ENCODE assay signal across 8 cellular contexts in genomic region chr18:48997985-48998831, GRCh38.
A peak's percentile ranks its signal among the peaks of the same experiment; 100 is the strongest.
DNase-seq lines count a peak whose midpoint lies in the region; ATAC-seq and TF ChIP-seq lines count a peak whose summit lies in the region.

No MANE protein-coding gene starts in this region.

- peak overlapping the region; percentile 93 for H3K27ac ChIP-seq in VCaP

- no peak for TF ChIP-seq CTCF in VCaP (conservative IDR thresholded peaks at IDR 0.05)

- no peaks in the 10 kb centered on the region for H3K9me3 Mint-ChIP-seq in stimulated activated effector memory CD8-positive, alpha-beta T cell treated with anti-CD3 and anti-CD28 coated beads, Interleukin-12 subunit alpha, Interleukin-12 subunit beta, amount 100 ng/mL, for 72 hours

- DNase-seq in NCI-H748 (lab: John Stamatoyannopoulos, UW; ENCODE audit: unreplicated experiment) (peak; percentile 42), NCI-H748 treated with DMSO at 0.1 percent for 48 hours (lab: John Stamatoyannopoulos, UW) (no peak), hepatic stellate cell (ENCODE audit: low spot score) (peak; percentile 97), GM19238 (ENCODE audit: insufficient read length, low spot score) (no peak)
- DNase-seq in stimulated activated effector memory CD8-positive, alpha-beta T cell treated with anti-CD3 and anti-CD28 coated beads, Interleukin-12 subunit alpha, Interleukin-12 subunit beta, amount 100 ng/mL, for 72 hours (ENCODE audit: low spot score in 2 of 2) = no peak

- H3K27ac Mint-ChIP-seq in stimulated activated effector memory CD8-positive, alpha-beta T cell treated with anti-CD3 and anti-CD28 coated beads, Interleukin-12 subunit alpha, Interleukin-12 subunit beta, amount 100 ng/mL, for 72 hours = peak overlapping the region; percentile 81

- H3K4me3 Mint-ChIP-seq in stimulated activated effector memory CD8-positive, alpha-beta T cell treated with anti-CD3 and anti-CD28 coated beads, Interleukin-12 subunit alpha, Interleukin-12 subunit beta, amount 100 ng/mL, for 72 hours = no peak overlapping the region

- ATAC-seq in stimulated activated effector memory CD8-positive, alpha-beta T cell treated with anti-CD3 and anti-CD28 coated beads, Interleukin-12 subunit alpha, Interleukin-12 subunit beta, amount 100 ng/mL, for 72 hours = peak; percentile 25
- ATAC-seq in GM21737 (IDR thresholded peaks at IDR 0.05; ENCODE audit: unreplicated experiment) (no peak), GM18519 (IDR thresholded peaks at IDR 0.05; ENCODE audit: low FRiP score, unreplicated experiment) (no peak)

- no peaks in the 10 kb centered on the region for H3K36me3 Mint-ChIP-seq in stimulated activated effector memory CD8-positive, alpha-beta T cell treated with anti-CD3 and anti-CD28 coated beads, Interleukin-12 subunit alpha, Interleukin-12 subunit beta, amount 100 ng/mL, for 72 hours

- peaks cover 17% of the 10 kb centered on the region for H3K4me1 Mint-ChIP-seq in stimulated activated effector memory CD8-positive, alpha-beta T cell treated with anti-CD3 and anti-CD28 coated beads, Interleukin-12 subunit alpha, Interleukin-12 subunit beta, amount 100 ng/mL, for 72 hours

Comparison
In these comparisons a context has a peak if more than half of its experiments do, and no peak if none do; other contexts are left out.
1. DNase-seq: peak in NCI-H748 (single experiment) and hepatic stellate cell (single experiment); none in NCI-H748 treated with DMSO at 0.1 percent for 48 hours (single experiment), stimulated activated effector memory CD8-positive, alpha-beta T cell treated with anti-CD3 and anti-CD28 coated beads, Interleukin-12 subunit alpha, Interleukin-12 subunit beta, amount 100 ng/mL, for 72 hours (0 of 2) and GM19238 (single experiment).